In the genomic region with DNA sequence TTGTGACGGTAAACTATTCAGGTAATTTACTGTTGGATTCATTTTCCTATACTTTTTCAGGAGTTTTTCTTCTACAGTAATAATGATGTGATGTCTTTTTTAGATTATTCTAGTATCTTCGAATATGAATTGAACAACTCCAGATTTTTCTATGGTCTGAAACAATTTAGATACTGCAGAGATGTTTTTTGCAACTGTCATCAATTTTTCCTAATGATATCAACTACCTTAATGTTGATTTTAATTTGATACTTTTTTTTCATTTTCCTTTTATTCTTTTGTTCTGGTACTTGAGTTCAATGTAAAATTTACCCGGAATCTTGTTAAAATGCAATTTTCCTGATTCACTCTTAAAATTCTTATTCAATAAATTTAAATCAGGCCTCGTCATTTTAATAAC, we compare ENCODE assay signal across 7 cellular contexts.
"Had no signal": no experiment of that assay in that cellular context is flagged by ENCODE, and none has a peak within 500 bp of the region (broad histone marks: within the 10 kb centered on the region; RNA-seq: fewer than 3 reads in every experiment).

No MANE protein-coding gene starts in this region.

- H3K27ac ChIP-seq: GM23248, HL-60 had no signal

- H2AFZ ChIP-seq: GM23248 had no signal

- H3K9ac ChIP-seq: GM23248 had no signal

- DNase-seq: GM23248, GOT3, H9, HCEC 1CT, KG1 had no signal

- H3K4me3 ChIP-seq: GM23248 had no signal

- FAIRE-seq: H54 had no signal
